Comparison of ENCODE assay signal across 27 cellular contexts in the genomic region with DNA sequence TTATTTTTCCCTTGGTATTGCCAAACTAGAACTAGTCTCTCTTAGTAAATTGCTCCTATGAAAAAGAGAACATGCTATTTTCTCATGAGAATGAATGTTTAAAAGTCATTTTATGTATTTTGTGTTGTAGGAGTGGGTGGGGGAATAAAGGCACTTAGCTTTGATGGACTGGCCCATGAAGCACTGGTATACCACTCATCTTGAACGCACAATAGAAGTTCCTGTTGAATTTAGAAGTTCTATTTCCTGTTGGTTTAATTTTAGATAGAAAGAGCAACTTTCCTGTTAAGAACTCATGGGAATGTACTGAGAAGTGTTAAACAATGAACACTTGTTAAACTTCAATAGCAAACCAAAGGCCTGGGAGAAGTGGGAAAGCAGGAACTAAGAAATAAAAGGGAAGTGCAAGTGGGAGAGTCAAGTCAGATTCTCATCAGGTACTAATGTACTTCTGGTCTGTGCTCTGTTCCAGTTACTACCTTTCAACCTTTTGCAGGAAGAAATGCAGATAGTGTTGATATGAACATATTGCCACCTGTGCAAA. TPM values are rescaled to one million over a fixed set of nuclear protein-coding genes. Genes with fewer than 3 reads are reported as not detected.
DNase-seq lines count a peak whose midpoint lies in the region; ATAC-seq, FAIRE-seq and TF ChIP-seq lines count a peak whose summit lies in the region.
"Had no signal": no experiment of that assay in that cellular context is flagged by ENCODE, and none has a peak within 500 bp of the region (broad histone marks: within the 10 kb centered on the region; RNA-seq: fewer than 3 reads in every experiment).

No MANE protein-coding gene starts in this region.

- H3K9ac ChIP-seq in HepG2 (ENCODE audit: insufficient read depth, low read depth, low read length), result no peak overlapping the region
- H3K9ac ChIP-seq: BLaER1 treated with 17β-estradiol and CSF1 and Interleukin-3, amounts not matched to agents 10 nM and 100 nM; GM23248 had no signal

- H3K27me3 ChIP-seq in HepG2 (ENCODE audit: control insufficient read depth in 1 of 2, insufficient read depth in 2 of 2, low read length in 2 of 2) (no peaks in the 10 kb centered on the region), right lobe of liver (no peaks in the 10 kb centered on the region), osteoblast (ENCODE audit: insufficient read depth, low read length) (peaks cover 9% of the 10 kb centered on the region)
- H3K27me3 ChIP-seq: BLaER1 treated with 17β-estradiol and CSF1 and Interleukin-3, amounts not matched to agents 10 nM and 100 nM had no signal

- no TSS peak for BruUV-seq in HepG2 (replicated peaks; lab: Mats Ljungman, UMichigan)

- H3K4me2 ChIP-seq in HepG2 (ENCODE audit: low read depth, low read length), result no peak overlapping the region
- no peak overlapping the region for H3K4me2 ChIP-seq in osteoblast (ENCODE audit: insufficient read depth, low read length)
- H3K4me2 ChIP-seq: A549; BLaER1 treated with 17β-estradiol and CSF1 and Interleukin-3, amounts not matched to agents 10 nM and 100 nM had no signal

- no peak overlapping the region for H2AFZ ChIP-seq in HepG2 (ENCODE audit: low read length)
- H2AFZ ChIP-seq in osteoblast (ENCODE audit: low read length), result no peak overlapping the region
- H2AFZ ChIP-seq: GM23248 had no signal

- POLR2A ChIA-PET in HepG2 (lab: Yijun Ruan, JAX), result interaction anchor here (0.7 to 2.6 kb wide), 5 partner anchors 7 to 247 kb away, joined by 3 to 14 read pairs (median 3); partner anchors contain the start of genes FOXA1 and TTC6

- DNase-seq in HepG2 (ENCODE audit: low spot score), result peak; percentile 50
- no peak for DNase-seq in right lobe of liver
- DNase-seq in SK-MEL-5 (ENCODE audit: low read depth, low spot score), result peak; percentile 8
- DNase-seq in left colon, result no peak
- DNase-seq in osteoblast (ENCODE audit: insufficient read length, low spot score, missing footprints), result no peak
- no peak for DNase-seq in germinal center (ENCODE audit: low spot score)
- DNase-seq: 8988T; ACHN; AML-193; BE2C; CD4-positive, alpha-beta T cell; CD8-positive, alpha-beta memory T cell; COR-L47; DMS153; DND-41; GM23248; H7; HCEC 1CT had no signal

- no peak for TF ChIP-seq CTCF in HepG2 (CRISPR knock-in tag; IDR thresholded peaks at IDR 0.05)
- TF ChIP-seq CTCF in right lobe of liver (IDR thresholded peaks at IDR 0.05), result no peak
- no peak for TF ChIP-seq CTCF in osteoblast (IDR thresholded peaks at IDR 0.05; ENCODE audit: extremely low read depth, low read depth, low read length)

- 99% methylated on average over 1 of the region's 1 CpG for WGBS in HepG2 (ENCODE audit: low lambda C conversion rate)
- 30% methylated on average over 1 of the region's 1 CpG for WGBS in right lobe of liver (ENCODE audit: insufficient coverage, low coverage, low lambda C conversion rate, missing lambda C conversion rate)

- TF ChIP-seq RAD21 in HepG2 (CRISPR knock-in tag; IDR thresholded peaks at IDR 0.05), result no peak

- H3K9me3 ChIP-seq in HepG2 (ENCODE audit: low read length) (peaks cover 22% of the 10 kb centered on the region), right lobe of liver (peaks cover 0 to 8% (median 0%) of the 10 kb centered on the region in 4 donors), osteoblast (ENCODE audit: low read depth, low read length) (peaks cover 4% of the 10 kb centered on the region)
- H3K9me3 ChIP-seq: BE2C had no signal

- in situ Hi-C loops in HepG2 (cut with HindIII; ENCODE audit: extremely low pct_ligation_motif_present, low pct_unique_long_range_greater_than_20kb) (no loop called here), SK-MEL-5 (cut with HindIII; ENCODE audit: low pct_unique_long_range_greater_than_20kb, low sequenced_read_pairs) (no loop called here)

- H4K20me1 ChIP-seq in HepG2 (ENCODE audit: insufficient read depth, low read length) (no peaks in the 10 kb centered on the region), osteoblast (ENCODE audit: insufficient read depth, low read length) (no peaks in the 10 kb centered on the region)
- H4K20me1 ChIP-seq: BLaER1 treated with 17β-estradiol and CSF1 and Interleukin-3, amounts not matched to agents 10 nM and 100 nM had no signal

- ATAC-seq in HepG2, result peak; percentile 26; the same call in 2 of the 3 replicates
- no peak for ATAC-seq in right lobe of liver
- ATAC-seq in left colon, result peak; percentile 48
- ATAC-seq in HG02678 (IDR thresholded peaks at IDR 0.05; ENCODE audit: unreplicated experiment), result no peak
- no peak for ATAC-seq in HG03039 (IDR thresholded peaks at IDR 0.05; ENCODE audit: unreplicated experiment)
- ATAC-seq: A549 had no signal

- H3K4me1 ChIP-seq in HepG2 (ENCODE audit: insufficient read depth, low read length) (peaks cover 36% of the 10 kb centered on the region), right lobe of liver (peaks cover 0 to 3% (median 0%) of the 10 kb centered on the region in 4 donors), osteoblast (ENCODE audit: insufficient read depth, low read length) (no peaks in the 10 kb centered on the region)
- H3K4me1 ChIP-seq: BE2C; BLaER1 treated with 17β-estradiol and CSF1 and Interleukin-3, amounts not matched to agents 10 nM and 100 nM had no signal

- intact Hi-C loops in HepG2 (cut with micrococcal nuclease; ENCODE audit: unreplicated experiment) (no loop called here), right lobe of liver (cut with DNase I) (no loop called here), left colon (cut with DNase I, micrococcal nuclease) (no loop called here)

- TF ChIP-seq POLR2A in HepG2 (IDR thresholded peaks at IDR 0.05; ENCODE audit: insufficient read depth in 1 of 2, low read depth in 2 of 2, low read length in 2 of 2) (no peak), right lobe of liver (IDR thresholded peaks at IDR 0.05) (no peak)

- H3K79me2 ChIP-seq in HepG2 (ENCODE audit: insufficient read depth, low read length), result no peaks in the 10 kb centered on the region
- no peaks in the 10 kb centered on the region for H3K79me2 ChIP-seq in osteoblast (ENCODE audit: insufficient read depth, low read length)

- no peak overlapping the region for H3K4me3 ChIP-seq in HepG2 (replicated peaks in 1 of 3; ENCODE audit: insufficient read depth in 1 of 3, low read depth in 2 of 3, low read length in 3 of 3)
- H3K4me3 ChIP-seq in right lobe of liver, result no peak overlapping the region
- no peak overlapping the region for H3K4me3 ChIP-seq in osteoblast (ENCODE audit: insufficient read depth, low read length)
- H3K4me3 ChIP-seq: A549; BLaER1 treated with 17β-estradiol and CSF1 and Interleukin-3, amounts not matched to agents 10 nM and 100 nM; GM23248 had no signal

- FAIRE-seq in HepG2 (lab: Jason Lieb, UNC), result no peak
- FAIRE-seq: G401.6, GM12892, GM19239, H1 had no signal

- H3K27ac ChIP-seq in HepG2 (ENCODE audit: extremely low read length, insufficient read depth, low read length), result peak overlapping the region; percentile 14
- no peak overlapping the region for H3K27ac ChIP-seq in right lobe of liver
- no peak overlapping the region for H3K27ac ChIP-seq in osteoblast (ENCODE audit: low read depth, low read length)
- H3K27ac ChIP-seq: A549; BLaER1 treated with 17β-estradiol and CSF1 and Interleukin-3, amounts not matched to agents 10 nM and 100 nM; GM23248 had no signal

- TF ChIP-seq EP300 in HepG2 (IDR thresholded peaks at IDR 0.05; ENCODE audit: low read depth in 2 of 2, low read length in 2 of 2) (no peak), HepG2 (CRISPR knock-in tag; IDR thresholded peaks at IDR 0.05; ENCODE audit: borderline replicate concordance) (no peak)

- H3K36me3 ChIP-seq in HepG2 (replicated peaks in 1 of 2; ENCODE audit: control insufficient read depth in 1 of 2, insufficient read depth in 2 of 2, low read length in 2 of 2) (peaks cover 0 to 6% of the 10 kb centered on the region in 2 experiments; a peak in 3 of 5 replicates), right lobe of liver (no peaks in the 10 kb centered on the region), osteoblast (ENCODE audit: insufficient read depth, low read length) (no peaks in the 10 kb centered on the region)
- H3K36me3 ChIP-seq: BE2C; BLaER1 treated with 17β-estradiol and CSF1 and Interleukin-3, amounts not matched to agents 10 nM and 100 nM had no signal

- CTCF ChIA-PET in HepG2 (lab: Yijun Ruan, JAX; ENCODE audit: low intra/inter-chr PET ratio, low total read pairs), result no interaction called here

RNA-seq across cellular contexts. Expression of gene TTC6, which starts 23.1 kb away (rescaled TPM):
- 13.2 and 27.4 TPM in 2 replicates for total RNA-seq in HepG2 (2016; rRNA removed; fragmentation: Illumina TruSeq; extraction: Trizol)
- 21.5 and 24.0 TPM in 2 replicates for total RNA-seq in HepG2 (2016; cell fraction: cytosol; rRNA removed; fragmentation: Illumina TruSeq; extraction: Trizol; ENCODE audit: low read depth)
- 11.2 and 26.5 TPM in 2 replicates for total RNA-seq in HepG2 (2016; cell fraction: insoluble cytoplasmic fraction; rRNA removed; fragmentation: Illumina TruSeq; extraction: Trizol)
- total RNA-seq in HepG2 (2016; cell fraction: membrane; rRNA removed; fragmentation: Illumina TruSeq; extraction: Trizol), result 16.2 and 16.4 TPM in 2 replicates
- 87.8 and 88.1 TPM in 2 replicates for total RNA-seq in HepG2 (2016; cell fraction: nucleus; rRNA removed; fragmentation: Illumina TruSeq; extraction: Trizol)
- polyA plus RNA-seq in HepG2 (2011; rRNA removed), result 8.6 and 9.3 TPM in 2 replicates
- 2.6 and 3.9 TPM in 2 replicates for polyA plus RNA-seq in HepG2 (2011; cell fraction: cytosol; rRNA removed)
- 28.3 and 28.6 TPM in 2 replicates for polyA plus RNA-seq in HepG2 (2011; cell fraction: nucleus; rRNA removed)
- 7.9 and 8.5 TPM in 2 replicates for polyA plus RNA-seq in HepG2 (2012)
- 3.5 and 4.5 TPM in 2 replicates for polyA plus RNA-seq in HepG2 (2016; cell fraction: cytosol; fragmentation: Illumina TruSeq; extraction: Trizol; ENCODE audit: low read depth)
- 5.4 and 8.4 TPM in 2 replicates for polyA plus RNA-seq in HepG2 (2016; cell fraction: insoluble cytoplasmic fraction; fragmentation: Illumina TruSeq; extraction: Trizol; ENCODE audit: low read depth)
- 4.9 and 5.2 TPM in 2 replicates for polyA plus RNA-seq in HepG2 (2016; cell fraction: membrane; fragmentation: Illumina TruSeq; extraction: Trizol; ENCODE audit: low read depth)
- polyA plus RNA-seq in HepG2 (2016; cell fraction: nucleus; fragmentation: Illumina TruSeq; extraction: Trizol; ENCODE audit: insufficient read depth, low read depth), result 52.2 and 52.8 TPM in 2 replicates
- polyA minus RNA-seq in HepG2 (2011; rRNA and poly(A)+ RNA removed; ENCODE audit: low replicate concordance), result 0.61 and 8.5 TPM in 2 replicates
- 4.9 and 5.1 TPM in 2 replicates for polyA minus RNA-seq in HepG2 (2011; cell fraction: cytosol; rRNA and poly(A)+ RNA removed)
- polyA minus RNA-seq in HepG2 (2011; cell fraction: nucleus; rRNA and poly(A)+ RNA removed), result 136 TPM in 2 replicates
- 10 to 100 TPM in 1 of 6 experiments, 1 to 10 TPM in 5; 3.7 to 10.4 (median 4.6) TPM for total RNA-seq in right lobe of liver
- total RNA-seq in SK-MEL-5 (2014; rRNA removed; shearing (Covaris generic)), result not detected in 2 replicates
- 0.44 TPM in 1 of 2 replicates, not detected in the other for polyA plus RNA-seq in SK-MEL-5 (2015; cell fraction: cytosol; rRNA removed)
- not detected in 2 replicates for polyA plus RNA-seq in SK-MEL-5 (2015; cell fraction: nucleus; rRNA removed)
- total RNA-seq in left colon, result 1 to 10 TPM; 5.5 to 6.7 TPM
- total RNA-seq in osteoblast, result under 0.01 TPM in 2 replicates
- total RNA-seq: CD4-positive, alpha-beta T cell; CD8-positive, alpha-beta memory T cell; GM23248; H1 had no signal
- polyA plus RNA-seq: CD14-positive monocyte; CD8-positive, alpha-beta memory T cell; GM23248 had no signal

RNA-seq across cellular contexts. Expression of gene FOXA1, which starts 23.5 kb away (rescaled TPM):
- total RNA-seq in HepG2 (2016; rRNA removed; fragmentation: Illumina TruSeq; extraction: Trizol) (58.1 and 58.6 TPM in 2 replicates), right lobe of liver (10 to 100 TPM; 29.8 to 35.5 (median 32.5) TPM), left colon (10 to 100 TPM; 58.4 to 72.0 TPM), osteoblast (0.36 TPM in 1 of 2 replicates, not detected in the other)
- total RNA-seq in HepG2 (2016; cell fraction: cytosol; rRNA removed; fragmentation: Illumina TruSeq; extraction: Trizol; ENCODE audit: low read depth), result 14.5 and 16.1 TPM in 2 replicates
- 51.7 and 53.7 TPM in 2 replicates for total RNA-seq in HepG2 (2016; cell fraction: insoluble cytoplasmic fraction; rRNA removed; fragmentation: Illumina TruSeq; extraction: Trizol)
- total RNA-seq in HepG2 (2016; cell fraction: membrane; rRNA removed; fragmentation: Illumina TruSeq; extraction: Trizol), result 58.2 and 61.8 TPM in 2 replicates
- total RNA-seq in HepG2 (2016; cell fraction: nucleus; rRNA removed; fragmentation: Illumina TruSeq; extraction: Trizol), result 59.1 and 60.1 TPM in 2 replicates
- polyA plus RNA-seq in HepG2 (2011; rRNA removed), result 43.4 and 47.6 TPM in 2 replicates
- 41.8 and 44.7 TPM in 2 replicates for polyA plus RNA-seq in HepG2 (2011; cell fraction: cytosol; rRNA removed)
- 54.5 and 66.1 TPM in 2 replicates for polyA plus RNA-seq in HepG2 (2011; cell fraction: nucleus; rRNA removed)
- polyA plus RNA-seq in HepG2 (2012), result 32.0 and 32.4 TPM in 2 replicates
- polyA plus RNA-seq in HepG2 (2016; cell fraction: cytosol; fragmentation: Illumina TruSeq; extraction: Trizol; ENCODE audit: low read depth), result 9.3 and 9.9 TPM in 2 replicates
- polyA plus RNA-seq in HepG2 (2016; cell fraction: insoluble cytoplasmic fraction; fragmentation: Illumina TruSeq; extraction: Trizol; ENCODE audit: low read depth), result 93.1 and 102 TPM in 2 replicates
- 37.3 and 39.0 TPM in 2 replicates for polyA plus RNA-seq in HepG2 (2016; cell fraction: membrane; fragmentation: Illumina TruSeq; extraction: Trizol; ENCODE audit: low read depth)
- polyA plus RNA-seq in HepG2 (2016; cell fraction: nucleus; fragmentation: Illumina TruSeq; extraction: Trizol; ENCODE audit: insufficient read depth, low read depth), result 98.8 and 112 TPM in 2 replicates
- polyA minus RNA-seq in HepG2 (2011; rRNA and poly(A)+ RNA removed; ENCODE audit: low replicate concordance), result 4.0 and 60.9 TPM in 2 replicates
- 54.0 and 57.6 TPM in 2 replicates for polyA minus RNA-seq in HepG2 (2011; cell fraction: cytosol; rRNA and poly(A)+ RNA removed)
- 76.0 and 85.0 TPM in 2 replicates for polyA minus RNA-seq in HepG2 (2011; cell fraction: nucleus; rRNA and poly(A)+ RNA removed)
- total RNA-seq in SK-MEL-5 (2014; rRNA removed; shearing (Covaris generic)), result 0.05 TPM in 1 of 2 replicates, not detected in the other
- 0.05 and 0.89 TPM in 2 replicates for polyA plus RNA-seq in SK-MEL-5 (2015; cell fraction: cytosol; rRNA removed)
- polyA plus RNA-seq in SK-MEL-5 (2015; cell fraction: nucleus; rRNA removed), result 0.20 TPM in 1 of 2 replicates, not detected in the other
- total RNA-seq: CD4-positive, alpha-beta T cell; GM23248 had no signal
- polyA plus RNA-seq: CD14-positive monocyte; CD8-positive, alpha-beta memory T cell had no signal

Comparison
In these comparisons a context has a peak if more than half of its experiments do, and no peak if none do; other contexts are left out.
1. ATAC-seq: peak in HepG2 (single experiment) and left colon (single experiment); none in right lobe of liver (0 of 4), HG02678 (single experiment) and HG03039 (single experiment).
2. DNase-seq: peak in HepG2 (single experiment) and SK-MEL-5 (single experiment); none in right lobe of liver (0 of 3), left colon (0 of 2), osteoblast (single experiment) and germinal center (single experiment).
3. RNA of gene FOXA1, which starts 23.5 kb away (total RNA-seq): 58.4 to 72.0 TPM in left colon, 14.5 to 61.8 TPM in HepG2 and 29.8 to 35.5 TPM in right lobe of liver; 0.36 TPM in osteoblast and 0.05 TPM in SK-MEL-5; every median in the first group is over 10 times any median in the second.